15 cellular contexts compared by ENCODE assay signal in the genomic region with DNA sequence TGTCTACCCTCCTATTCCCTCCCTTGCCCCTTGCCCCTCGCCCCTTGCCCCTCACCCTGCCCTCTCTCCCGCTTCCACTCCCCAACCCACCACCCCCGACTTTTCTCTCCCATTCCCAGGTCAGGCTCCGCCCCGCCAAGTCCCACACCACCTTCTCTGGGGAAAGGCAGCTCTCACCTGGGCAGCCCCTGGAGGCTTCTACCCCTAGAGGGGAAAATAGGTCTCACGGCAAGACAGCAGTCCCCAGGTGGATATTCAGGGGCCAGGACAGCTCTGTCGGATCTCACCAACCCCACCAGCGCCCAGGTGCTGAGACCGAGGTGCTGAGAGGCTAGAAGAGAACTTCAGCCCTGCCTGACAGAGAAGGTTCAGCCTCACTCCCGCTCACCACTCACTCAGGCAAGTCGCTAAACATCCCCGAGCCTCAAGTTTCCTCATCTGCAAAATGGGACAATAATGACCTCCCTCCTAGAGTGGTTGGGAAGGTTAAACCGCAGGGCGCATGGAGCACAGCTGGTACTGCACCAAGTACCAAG. TPM values are rescaled to one million over a fixed set of nuclear protein-coding genes. Genes with fewer than 3 reads are reported as not detected.
DNase-seq lines count a peak whose midpoint lies in the region; ATAC-seq, FAIRE-seq and TF ChIP-seq lines count a peak whose summit lies in the region.
"Had no signal": no experiment of that assay in that cellular context is flagged by ENCODE, and none has a peak within 500 bp of the region (broad histone marks: within the 10 kb centered on the region; RNA-seq: fewer than 3 reads in every experiment).

No MANE protein-coding gene starts in this region.

- H3K4me1 ChIP-seq in HEK293 (ENCODE audit: control insufficient read depth, insufficient read depth, low read length) (peaks cover 4% of the 10 kb centered on the region), astrocyte (ENCODE audit: insufficient read depth, low read length) (no peaks in the 10 kb centered on the region)

- CTCF ChIA-PET in activated CD4-positive, alpha-beta T cell treated with anti-CD3 and anti-CD28 coated beads, Interleukin-2, amount 10 ng/mL, durations not matched to agents 7 days and 5 days (lab: Charles Lee) = interaction anchor here (0.6 to 1.1 kb wide), 5 partner anchors 11 to 65 kb away, joined by 3 to 4 read pairs (median 3); no protein-coding TSS in a partner anchor
- CTCF ChIA-PET in HEK293 (lab: Yijun Ruan, JAX) = interaction anchor here (0.6 to 1.8 kb wide), 8 partner anchors 15 to 1560 kb away, joined by 3 to 5 read pairs (median 4); no protein-coding TSS in a partner anchor

- H4K20me1 ChIP-seq in astrocyte (ENCODE audit: insufficient read depth, low read length) = peaks cover 30% of the 10 kb centered on the region

- H3K36me3 Mint-ChIP-seq in activated CD4-positive, alpha-beta T cell treated with anti-CD3 and anti-CD28 coated beads, Interleukin-2, amount 10 ng/mL, durations not matched to agents 7 days and 5 days (ENCODE audit: low read depth) = peaks cover 3% of the 10 kb centered on the region
- H3K36me3 Mint-ChIP-seq in astrocyte (ENCODE audit: low read depth, unreplicated experiment) = peaks cover 2% of the 10 kb centered on the region
- no peaks in the 10 kb centered on the region for H3K36me3 Mint-ChIP-seq in nephron progenitor cell (ENCODE audit: low read depth)

- no peak for ATAC-seq in HG02759 (IDR thresholded peaks at IDR 0.05; ENCODE audit: unreplicated experiment)
- ATAC-seq in SK-N-SH treated with all-trans-retinoic acid at 6 μM for 48 hours = no peak

- H3K27ac Mint-ChIP-seq in activated CD4-positive, alpha-beta T cell treated with anti-CD3 and anti-CD28 coated beads, Interleukin-2, amount 10 ng/mL, durations not matched to agents 7 days and 5 days = peak overlapping the region; percentile 76
- H3K27ac Mint-ChIP-seq in astrocyte (ENCODE audit: unreplicated experiment) (no peak overlapping the region), nephron progenitor cell (no peak overlapping the region)

- H3K9me3 Mint-ChIP-seq in activated CD4-positive, alpha-beta T cell treated with anti-CD3 and anti-CD28 coated beads, Interleukin-2, amount 10 ng/mL, durations not matched to agents 7 days and 5 days = no peaks in the 10 kb centered on the region
- H3K9me3 Mint-ChIP-seq in astrocyte (ENCODE audit: unreplicated experiment) (peaks cover 5% of the 10 kb centered on the region), nephron progenitor cell (no peaks in the 10 kb centered on the region)

- peaks cover 29% of the 10 kb centered on the region for H3K27me3 Mint-ChIP-seq in activated CD4-positive, alpha-beta T cell treated with anti-CD3 and anti-CD28 coated beads, Interleukin-2, amount 10 ng/mL, durations not matched to agents 7 days and 5 days
- peaks cover 47% of the 10 kb centered on the region for H3K27me3 Mint-ChIP-seq in astrocyte (ENCODE audit: low read depth, unreplicated experiment)
- no peaks in the 10 kb centered on the region for H3K27me3 Mint-ChIP-seq in nephron progenitor cell (ENCODE audit: low read depth, poor library complexity)

- POLR2A ChIA-PET in activated CD4-positive, alpha-beta T cell treated with anti-CD3 and anti-CD28 coated beads, Interleukin-2, amount 10 ng/mL, durations not matched to agents 7 days and 5 days (lab: Charles Lee) = interaction anchor here (0.6 kb wide), 1 partner anchor 31 kb away, joined by 4 read pairs; no protein-coding TSS in a partner anchor
- POLR2A ChIA-PET in HEK293 (lab: Yijun Ruan, JAX) = interaction anchor here (0.6 to 2.0 kb wide), 3 partner anchors 57 to 102 kb away, joined by 4 to 7 read pairs (median 7); a partner anchor contains a TSS

- peak overlapping the region; percentile 75 for H3K4me3 Mint-ChIP-seq in activated CD4-positive, alpha-beta T cell treated with anti-CD3 and anti-CD28 coated beads, Interleukin-2, amount 10 ng/mL, durations not matched to agents 7 days and 5 days
- H3K4me3 Mint-ChIP-seq in astrocyte (ENCODE audit: unreplicated experiment) (peak overlapping the region; percentile 80), nephron progenitor cell (peak overlapping the region; percentile 15)

- no peaks in the 10 kb centered on the region for H3K79me2 ChIP-seq in astrocyte (ENCODE audit: insufficient read depth, low read length)

- FAIRE-seq in astrocyte (lab: Jason Lieb, UNC) = no peak

- TF ChIP-seq CTCF in HEK293 (tag by site-specific recombination; IDR thresholded peaks at IDR 0.05) (no peak), astrocyte (IDR thresholded peaks at IDR 0.05; ENCODE audit: insufficient read depth, low read depth, low read length) (no peak), nephron progenitor cell (IDR thresholded peaks at IDR 0.05) (no peak)

- peaks cover 35% of the 10 kb centered on the region for H3K4me1 Mint-ChIP-seq in activated CD4-positive, alpha-beta T cell treated with anti-CD3 and anti-CD28 coated beads, Interleukin-2, amount 10 ng/mL, durations not matched to agents 7 days and 5 days
- H3K4me1 Mint-ChIP-seq in astrocyte (ENCODE audit: low read depth, unreplicated experiment) (peaks cover 12% of the 10 kb centered on the region), nephron progenitor cell (peaks cover 47% of the 10 kb centered on the region)

- H3K9ac ChIP-seq in astrocyte (ENCODE audit: low read length) = no peak overlapping the region

- no peak for DNase-seq in activated CD4-positive, alpha-beta T cell treated with anti-CD3 and anti-CD28 coated beads, Interleukin-2, amount 10 ng/mL, durations not matched to agents 7 days and 5 days
- DNase-seq in activated CD4-positive, alpha-beta T cell treated with anti-CD3 and anti-CD28 coated beads, Interleukin-2, amount 50 U/mL, for 4 hours = no peak
- DNase-seq in astrocyte (ENCODE audit: low read depth) (no peak), nephron progenitor cell (no peak), activated gamma-delta T cell treated with Interleukin-2 at 50 U/mL for 16 hours (no peak)
- DNase-seq: activated effector memory CD4-positive, alpha-beta T cell treated with anti-CD3 and anti-CD28 coated beads, Interleukin-2, amount 50 U/mL, for 16 hours; effector CD4-positive, alpha-beta T cell; left ventricle myocardium inferior; NCI-H1694; NCI-H510A; substantia nigra had no signal

- H3K4me3 ChIP-seq in HEK293 (ENCODE audit: low read depth, low read length) (no peak overlapping the region), astrocyte (ENCODE audit: insufficient read depth, low read depth, low read length) (no peak overlapping the region)

- H3K9me3 ChIP-seq in HEK293 (ENCODE audit: control insufficient read depth, insufficient read depth, low read depth, low read length) (no peaks in the 10 kb centered on the region), astrocyte (ENCODE audit: insufficient read depth, low read depth, low read length) (peaks cover 9% of the 10 kb centered on the region)
- H3K9me3 ChIP-seq: breast epithelium, left ventricle myocardium inferior had no signal

- H3K27ac ChIP-seq in HEK293 (ENCODE audit: extremely low read depth, low read depth, low read length) = no peak overlapping the region
- H3K27ac ChIP-seq in astrocyte (ENCODE audit: low read depth, low read length) = no peak overlapping the region
- H3K27ac ChIP-seq: breast epithelium, left ventricle myocardium inferior had no signal

- H3K36me3 ChIP-seq in HEK293 (ENCODE audit: control insufficient read depth in 2 of 2, insufficient read depth in 1 of 2, low read length in 2 of 2) (no peaks in the 10 kb centered on the region), astrocyte (ENCODE audit: insufficient read depth, low read length) (no peaks in the 10 kb centered on the region)
- H3K36me3 ChIP-seq: breast epithelium, left ventricle myocardium inferior had no signal

- H3K4me2 ChIP-seq in astrocyte (ENCODE audit: low read length) = no peak overlapping the region

- H3K27me3 ChIP-seq in astrocyte (ENCODE audit: insufficient read depth, low read length) = peaks cover 86% of the 10 kb centered on the region

- H2AFZ ChIP-seq in astrocyte (ENCODE audit: low read depth, low read length) = no peak overlapping the region

TF ChIP-seq in HEK293, 187 proteins besides CTCF, POLR2A, EP300 and RAD21:
- peak; percentile 55; the same call in 1 of the 2 replicates for TF ChIP-seq PRDM1 (tag by site-specific recombination; IDR thresholded peaks at IDR 0.05)
- no peak for TF ChIP-seq ZNF341 (tag by site-specific recombination; IDR thresholded peaks at IDR 0.05; ENCODE audit: low read depth)

TF ChIP-seq in SK-N-SH treated with all-trans-retinoic acid at 6 μM for 48 hours, 23 proteins besides CTCF, POLR2A, EP300 and RAD21:
- no peak for TF ChIP-seq ZNF70 (CRISPR knock-in tag; IDR thresholded peaks at IDR 0.05)

RNA-seq across cellular contexts. Expression of a gene that starts 1.4 kb away (rescaled TPM):
- 1 to 10 TPM; 1.5 to 1.6 TPM for total RNA-seq in activated CD4-positive, alpha-beta T cell treated with anti-CD3 and anti-CD28 coated beads, Interleukin-2, amount 10 ng/mL, durations not matched to agents 7 days and 5 days
- total RNA-seq in astrocyte = 0.36 and 0.41 TPM in 2 replicates
- total RNA-seq: left ventricle myocardium inferior had no signal

RNA-seq across cellular contexts. Expression of a gene that starts 29.5 kb away (rescaled TPM):
- total RNA-seq in activated CD4-positive, alpha-beta T cell treated with anti-CD3 and anti-CD28 coated beads, Interleukin-2, amount 10 ng/mL, durations not matched to agents 7 days and 5 days = 10 to 100 TPM; 67.4 to 74.0 TPM
- total RNA-seq in astrocyte = 257 and 278 TPM in 2 replicates

RNA-seq across cellular contexts. Expression of a gene that starts 46.6 kb away (rescaled TPM):
- total RNA-seq in activated CD4-positive, alpha-beta T cell treated with anti-CD3 and anti-CD28 coated beads, Interleukin-2, amount 10 ng/mL, durations not matched to agents 7 days and 5 days = 100 to 1,000 TPM; 663 to 761 TPM
- total RNA-seq in astrocyte = 69.8 and 73.1 TPM in 2 replicates

RNA-seq across cellular contexts. Expression of a gene that starts 52.5 kb away (rescaled TPM):
- 1 to 10 TPM; 2.9 to 4.7 TPM for total RNA-seq in activated CD4-positive, alpha-beta T cell treated with anti-CD3 and anti-CD28 coated beads, Interleukin-2, amount 10 ng/mL, durations not matched to agents 7 days and 5 days
- 0.30 and 0.41 TPM in 2 replicates for total RNA-seq in astrocyte
- total RNA-seq: left ventricle myocardium inferior had no signal

Comparison
In these comparisons a context has a peak if more than half of its experiments do, and no peak if none do; other contexts are left out.
1. H3K4me3 Mint-ChIP-seq: peak in every context shown above with its lines; median percentile 80 in astrocyte; 75 in activated CD4-positive, alpha-beta T cell treated with anti-CD3 and anti-CD28 coated beads, Interleukin-2, amount 10 ng/mL, durations not matched to agents 7 days and 5 days; 15 in nephron progenitor cell.